In genomic region chr3:181715601-181716340, GRCh38 we compare ENCODE assay signal across 17 cellular contexts. TPM values are rescaled to one million over a fixed set of nuclear protein-coding genes. Genes with fewer than 3 reads are reported as not detected.
DNase-seq lines count a peak whose midpoint lies in the region; ATAC-seq and TF ChIP-seq lines count a peak whose summit lies in the region.
"Had no signal": no experiment of that assay in that cellular context is flagged by ENCODE, and none has a peak within 500 bp of the region (broad histone marks: within the 10 kb centered on the region; RNA-seq: fewer than 3 reads in every experiment).

No MANE protein-coding gene starts in this region.

- no peak overlapping the region for H4K8ac ChIP-seq in mesendoderm (ENCODE audit: low read depth, low read length)

- H3K79me2 ChIP-seq in mesendoderm (ENCODE audit: control insufficient read depth, insufficient read depth, low read length): no peaks in the 10 kb centered on the region

- no CpG with 5 or more reads among the region's 15 CpGs for WGBS in mesendoderm (ENCODE audit: extremely low coverage, insufficient coverage, low lambda C conversion rate)

- H3K27me3 ChIP-seq in mesendoderm (ENCODE audit: insufficient read depth, low read length, poor library complexity) (no peaks in the 10 kb centered on the region), colonic mucosa (peaks cover 90% of the 10 kb centered on the region)

- no peak for TF ChIP-seq CTCF in colonic mucosa (IDR thresholded peaks at IDR 0.05)

- H3K18ac ChIP-seq in mesendoderm (ENCODE audit: low read length): peak overlapping the region; percentile 40

- peak overlapping the region; percentile 62 for H3K4me2 ChIP-seq in mesendoderm (ENCODE audit: low read length)

- no peaks in the 10 kb centered on the region for H3K79me1 ChIP-seq in mesendoderm (ENCODE audit: low read length)

- H3K9me3 ChIP-seq in colonic mucosa: no peaks in the 10 kb centered on the region

- H3K56ac ChIP-seq in mesendoderm (ENCODE audit: low read length): peak overlapping the region; percentile 62

- H3K9ac ChIP-seq in mesendoderm (ENCODE audit: low read length): peak overlapping the region; percentile 38
- no peak overlapping the region for H3K9ac ChIP-seq in colonic mucosa (ENCODE audit: low read depth in 2 of 2, low read length in 2 of 2)

- ATAC-seq in HG03280 (IDR thresholded peaks at IDR 0.05; ENCODE audit: unreplicated experiment): no peak
- ATAC-seq: stimulated activated memory B cell treated with anti-CD40 and anti-IgM and Interleukin-4, amounts not matched to agents 10 μg/mL and 1 μg/mL and 100 μg/mL, for 72 hours had no signal

- no peak overlapping the region for H2BK5ac ChIP-seq in mesendoderm (ENCODE audit: low read length)

- H3K23ac ChIP-seq in mesendoderm (ENCODE audit: low read length): no peak overlapping the region

- no peaks in the 10 kb centered on the region for H3K36me3 ChIP-seq in mesendoderm (ENCODE audit: control insufficient read depth, insufficient read depth, low read length)
- H3K36me3 ChIP-seq in colonic mucosa: no peaks in the 10 kb centered on the region

- H3K4me3 ChIP-seq in mesendoderm (ENCODE audit: low read length) (no peak overlapping the region), colonic mucosa (no peak overlapping the region)

- intact Hi-C loops in colonic mucosa (cut with DNase I): no loop called here

- no peak overlapping the region for H2BK120ac ChIP-seq in mesendoderm (ENCODE audit: low read depth, low read length)

- H4K5ac ChIP-seq in mesendoderm (ENCODE audit: low read length): no peak overlapping the region

- no peak overlapping the region for H3K4ac ChIP-seq in mesendoderm (ENCODE audit: low read depth, low read length)

- no peak overlapping the region for H2AK5ac ChIP-seq in mesendoderm (ENCODE audit: low read length)

- peak overlapping the region; percentile 76 for H3K27ac ChIP-seq in cingulate gyrus (ENCODE audit: low read depth, low read length)
- peak overlapping the region; percentile 49 for H3K27ac ChIP-seq in mesendoderm (ENCODE audit: low read depth, low read length)
- no peak overlapping the region for H3K27ac ChIP-seq in colonic mucosa

- no peak overlapping the region for H2BK15ac ChIP-seq in mesendoderm (replicated peaks; ENCODE audit: low read depth)

- H3K4me1 ChIP-seq in mesendoderm (ENCODE audit: control insufficient read depth, low read depth, low read length) (peaks cover 3% of the 10 kb centered on the region), colonic mucosa (peaks cover 3% of the 10 kb centered on the region)

- DNase-seq in DMS114 treated with DMSO at 0.1 percent for 48 hours (lab: John Stamatoyannopoulos, UW; ENCODE audit: unreplicated experiment) (peak; percentile 14), NCI-H146 (lab: John Stamatoyannopoulos, UW) (peak; percentile 77), mesendoderm (peak; percentile 65), kidney glomerular epithelial cell (lab: John Stamatoyannopoulos, UW) (no peak), colonic mucosa (no peak), pons (ENCODE audit: low spot score) (no peak)
- DNase-seq: central memory CD4-positive, alpha-beta T cell; DND-41; immature natural killer cell; MV-4-11; Right ventricle myocardium superior; stimulated activated CD4-positive, alpha-beta T cell treated with anti-CD3 and anti-CD28 coated beads, Interleukin-4, amount 100 ng/mL, for 1 hour had no signal

RNA-seq across cellular contexts. Expression of gene SOX2, which starts 4.0 kb away (rescaled TPM):
- 35.8 TPM for polyA plus RNA-seq in mesendoderm (2013, experiment 1 of 2)
- 42.3 TPM for polyA plus RNA-seq in mesendoderm (2013, experiment 2 of 2)
- under 1 TPM; 0.25 to 0.35 TPM for total RNA-seq in colonic mucosa
- total RNA-seq: fibroblast of lung, NCI-H460 had no signal
- polyA plus RNA-seq: fibroblast of lung, immature natural killer cell had no signal

Comparison
In these comparisons a context has a peak if more than half of its experiments do, and no peak if none do; other contexts are left out.
1. DNase-seq: peak in DMS114 treated with DMSO at 0.1 percent for 48 hours (single experiment), NCI-H146 (single experiment) and mesendoderm (single experiment); none in kidney glomerular epithelial cell (single experiment), colonic mucosa (single experiment) and pons (single experiment).